In genomic region chr3:112990672-112991602, GRCh38 we compare ENCODE assay signal across 1 cellular context.
TF ChIP-seq lines count a peak whose summit lies in the region.

Gene GTPBP8, plus strand, starts transcription at chr3:112990984. Its CDS starts 16 bp downstream, at chr3:112991000.

TF ChIP-seq in K562, 482 proteins besides CTCF, POLR2A, EP300 and RAD21 (continued from another document and continues in another):
- TF ChIP-seq E2F5 (CRISPR knock-in tag; IDR thresholded peaks at IDR 0.05): no peak
- no peak for TF ChIP-seq PKNOX1 (IDR thresholded peaks at IDR 0.05)
- no peak for TF ChIP-seq ZNF395 (CRISPR knock-in tag; IDR thresholded peaks at IDR 0.05)
- no peak for TF ChIP-seq MECOM (CRISPR knock-in tag; IDR thresholded peaks at IDR 0.05)
- no peak for TF ChIP-seq RNF219 (CRISPR knock-in tag; IDR thresholded peaks at IDR 0.05)
- TF ChIP-seq RBFOX2 (IDR thresholded peaks at IDR 0.05; ENCODE audit: low read depth, low read length): peak; percentile 98
- TF ChIP-seq ZNF217 (CRISPR knock-in tag; IDR thresholded peaks at IDR 0.05): no peak
- no peak for TF ChIP-seq HBP1 (CRISPR knock-in tag; IDR thresholded peaks at IDR 0.05)
- no peak for TF ChIP-seq BRF1 (IDR thresholded peaks at IDR 0.05; ENCODE audit: borderline replicate concordance, extremely low read depth, insufficient read length)
- TF ChIP-seq ETS2 (tag; IDR thresholded peaks at IDR 0.05; ENCODE audit: borderline replicate concordance, poor library complexity, severe bottlenecking): no peak
- TF ChIP-seq DLX4 (CRISPR knock-in tag; IDR thresholded peaks at IDR 0.05): no peak
- TF ChIP-seq ZBTB34 (CRISPR knock-in tag; IDR thresholded peaks at IDR 0.05): no peak
- no peak for TF ChIP-seq ZFP36 (IDR thresholded peaks at IDR 0.05; ENCODE audit: low read depth, low read length, partially characterized antibody)
- TF ChIP-seq NFE2 (IDR thresholded peaks at IDR 0.05; ENCODE audit: low read depth): no peak
- TF ChIP-seq SAFB2 (IDR thresholded peaks at IDR 0.05; ENCODE audit: borderline replicate concordance, low read depth, low read length, severe bottlenecking): no peak
- 0 out of 4 replicates have a peak, but pooled peaks of 1 of the 2 experiments have one; percentile 21 for TF ChIP-seq MLLT1 (IDR thresholded peaks at IDR 0.05)
- no peak for TF ChIP-seq PREB (CRISPR knock-in tag; IDR thresholded peaks at IDR 0.05)
- TF ChIP-seq ZNF511 (CRISPR knock-in tag; IDR thresholded peaks at IDR 0.05): peak; percentile 89; the same call in 1 of the 2 replicates
- no peak for TF ChIP-seq PURB (CRISPR knock-in tag; IDR thresholded peaks at IDR 0.05; ENCODE audit: low read depth)
- TF ChIP-seq CEBPZ (IDR thresholded peaks at IDR 0.05; ENCODE audit: borderline replicate concordance, low read depth, low read length): no peak
- TF ChIP-seq MAFG (tag; conservative IDR thresholded peaks at IDR 0.05): no peak
- TF ChIP-seq CBFA2T2 (conservative IDR thresholded peaks at IDR 0.05): no peak
- TF ChIP-seq U2AF2 (optimal IDR thresholded peaks at IDR 0.05; ENCODE audit: low read depth, low read length): no peak
- no peak for TF ChIP-seq SAFB (IDR thresholded peaks at IDR 0.05; ENCODE audit: borderline replicate concordance, low read depth, low read length)
- TF ChIP-seq HCFC1 (IDR thresholded peaks at IDR 0.05; ENCODE audit: low read depth, low read length): peak; percentile 69
- TF ChIP-seq HNRNPK (IDR thresholded peaks at IDR 0.05; ENCODE audit: low read depth, low read length, poor library complexity, severe bottlenecking): no peak
- TF ChIP-seq ZNF408 (CRISPR knock-in tag; IDR thresholded peaks at IDR 0.05; ENCODE audit: low read depth): no peak
- no peak for TF ChIP-seq ZNF280B (CRISPR knock-in tag; IDR thresholded peaks at IDR 0.05)
- TF ChIP-seq ZNF655 (CRISPR knock-in tag; IDR thresholded peaks at IDR 0.05): no peak
- TF ChIP-seq TEAD2 (tag; IDR thresholded peaks at IDR 0.05): no peak
- no peak for TF ChIP-seq NFE2L1 (tag; IDR thresholded peaks at IDR 0.05; ENCODE audit: borderline replicate concordance, low read depth)
- no peak for TF ChIP-seq ZNF212 (CRISPR knock-in tag; IDR thresholded peaks at IDR 0.05)
- no peak for TF ChIP-seq THAP7 (CRISPR knock-in tag; IDR thresholded peaks at IDR 0.05)
- no peak; the same call in 1 of the 2 replicates for TF ChIP-seq GTF2F1 (IDR thresholded peaks at IDR 0.05; ENCODE audit: low read depth, low read length)
- no peak for TF ChIP-seq E2F1 (CRISPR knock-in tag; IDR thresholded peaks at IDR 0.05)
- no peak; the same call in 1 of the 2 replicates for TF ChIP-seq DIDO1 (tag; IDR thresholded peaks at IDR 0.05; ENCODE audit: low read depth)
